In the genomic region with DNA sequence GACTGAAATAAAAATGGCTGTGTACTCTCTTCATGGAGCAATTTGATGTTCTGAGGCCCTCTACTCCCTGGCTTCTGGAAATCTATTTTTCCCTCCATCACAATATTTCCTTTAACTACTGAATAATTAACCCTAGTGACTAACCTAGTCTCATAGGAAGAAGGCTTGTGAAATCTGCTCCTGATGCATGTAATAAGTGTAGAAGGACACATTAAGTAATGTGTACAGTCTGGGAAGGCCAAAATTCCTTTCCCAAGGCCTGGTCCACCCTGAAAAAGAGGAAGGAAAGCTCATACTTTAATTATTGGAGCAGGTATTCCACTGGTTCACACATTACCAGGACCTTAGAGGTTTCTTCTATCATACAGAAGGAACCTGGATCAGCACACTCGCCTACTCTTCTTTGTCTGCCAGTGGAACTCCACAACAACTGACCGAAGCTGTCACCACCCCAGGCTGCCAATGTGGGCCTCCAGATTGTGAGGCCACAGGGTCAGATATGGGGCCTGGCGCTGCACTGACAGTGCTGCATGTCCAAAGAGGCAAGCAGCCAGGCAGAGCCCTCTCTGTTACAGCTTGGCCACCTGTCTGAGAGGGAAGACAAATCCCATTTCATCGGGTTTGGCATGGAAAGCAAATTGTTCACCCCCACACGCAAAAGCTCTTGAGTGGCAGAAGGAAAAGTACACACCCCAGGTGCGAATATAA, we compare ENCODE assay signal across 15 cellular contexts. TPM values are rescaled to one million over a fixed set of nuclear protein-coding genes. Genes with fewer than 3 reads are reported as not detected.
A peak's percentile ranks its signal among the peaks of the same experiment; 100 is the strongest.
DNase-seq lines count a peak whose midpoint lies in the region; ATAC-seq and TF ChIP-seq lines count a peak whose summit lies in the region.
"Had no signal": no experiment of that assay in that cellular context is flagged by ENCODE, and none has a peak within 500 bp of the region (broad histone marks: within the 10 kb centered on the region; RNA-seq: fewer than 3 reads in every experiment).

No MANE protein-coding gene starts in this region.

- WGBS in heart right ventricle, 2 donors, result 37 to 54% methylated on average over 6 of the region's 6 CpGs

- H3K27ac Mint-ChIP-seq in activated CD4-positive, alpha-beta T cell treated with anti-CD3 and anti-CD28 coated beads, Interleukin-2, amount 10 ng/mL, durations not matched to agents 7 days and 5 days, result peak overlapping the region; percentile 11
- peak overlapping the region; percentile 99 for H3K27ac Mint-ChIP-seq in stimulated activated effector memory CD8-positive, alpha-beta T cell treated with anti-CD3 and anti-CD28 coated beads, Interleukin-12 subunit alpha, Interleukin-12 subunit beta, amount 100 ng/mL, for 72 hours

- intact Hi-C loops in heart right ventricle (cut with DNase I), result loop anchor here in 2 of 10 donors (5.0 kb wide), 1 partner anchor 38 kb away; no protein-coding TSS in a partner anchor

- no peak for TF ChIP-seq CTCF in heart right ventricle (IDR thresholded peaks at IDR 0.05)

- peak overlapping the region; percentile 33 for H3K9ac ChIP-seq in adipocyte (ENCODE audit: low read length)

- no peaks in the 10 kb centered on the region for H3K9me3 Mint-ChIP-seq in activated CD4-positive, alpha-beta T cell treated with anti-CD3 and anti-CD28 coated beads, Interleukin-2, amount 10 ng/mL, durations not matched to agents 7 days and 5 days
- H3K9me3 Mint-ChIP-seq in stimulated activated effector memory CD8-positive, alpha-beta T cell treated with anti-CD3 and anti-CD28 coated beads, Interleukin-12 subunit alpha, Interleukin-12 subunit beta, amount 100 ng/mL, for 72 hours, result no peaks in the 10 kb centered on the region

- CTCF ChIA-PET in activated CD4-positive, alpha-beta T cell treated with anti-CD3 and anti-CD28 coated beads, Interleukin-2, amount 10 ng/mL, durations not matched to agents 7 days and 5 days (lab: Charles Lee), result interaction anchor here (0.6 to 2.0 kb wide), 5 partner anchors 11 to 413 kb away, joined by 3 to 7 read pairs (median 4); no protein-coding TSS in a partner anchor

- H3K4me1 Mint-ChIP-seq in activated CD4-positive, alpha-beta T cell treated with anti-CD3 and anti-CD28 coated beads, Interleukin-2, amount 10 ng/mL, durations not matched to agents 7 days and 5 days, result peaks cover 84% of the 10 kb centered on the region
- H3K4me1 Mint-ChIP-seq in stimulated activated effector memory CD8-positive, alpha-beta T cell treated with anti-CD3 and anti-CD28 coated beads, Interleukin-12 subunit alpha, Interleukin-12 subunit beta, amount 100 ng/mL, for 72 hours, result peaks cover 90% of the 10 kb centered on the region

- peak overlapping the region in 9 of 10 donors; percentile 9 to 59 (median 42) for H3K27ac ChIP-seq in heart right ventricle
- H3K27ac ChIP-seq: body of pancreas, HL-60 had no signal

- H3K36me3 Mint-ChIP-seq in activated CD4-positive, alpha-beta T cell treated with anti-CD3 and anti-CD28 coated beads, Interleukin-2, amount 10 ng/mL, durations not matched to agents 7 days and 5 days (ENCODE audit: low read depth), result peaks cover 47% of the 10 kb centered on the region
- H3K36me3 Mint-ChIP-seq in stimulated activated effector memory CD8-positive, alpha-beta T cell treated with anti-CD3 and anti-CD28 coated beads, Interleukin-12 subunit alpha, Interleukin-12 subunit beta, amount 100 ng/mL, for 72 hours, result peaks cover 93% of the 10 kb centered on the region

- H3K9me3 ChIP-seq in adipocyte (ENCODE audit: control insufficient read depth, low read length), result no peaks in the 10 kb centered on the region
- H3K9me3 ChIP-seq in heart right ventricle, result no peaks in the 10 kb centered on the region
- H3K9me3 ChIP-seq: body of pancreas, spleen, tibial nerve had no signal

- peaks cover 47% of the 10 kb centered on the region for H3K4me1 ChIP-seq in adipocyte (ENCODE audit: control insufficient read depth, insufficient read depth, low read length)
- peaks cover 18 to 63% (median 33%) of the 10 kb centered on the region in 9 donors for H3K4me1 ChIP-seq in heart right ventricle

- H3K4me3 Mint-ChIP-seq in activated CD4-positive, alpha-beta T cell treated with anti-CD3 and anti-CD28 coated beads, Interleukin-2, amount 10 ng/mL, durations not matched to agents 7 days and 5 days, result no peak overlapping the region
- H3K4me3 Mint-ChIP-seq in stimulated activated effector memory CD8-positive, alpha-beta T cell treated with anti-CD3 and anti-CD28 coated beads, Interleukin-12 subunit alpha, Interleukin-12 subunit beta, amount 100 ng/mL, for 72 hours, result no peak overlapping the region

- H3K36me3 ChIP-seq in adipocyte (ENCODE audit: control insufficient read depth, insufficient read depth, low read length, severe bottlenecking), result no peaks in the 10 kb centered on the region
- no peaks in the 10 kb centered on the region for H3K36me3 ChIP-seq in heart right ventricle
- H3K36me3 ChIP-seq: spleen, tibial nerve had no signal

- no peaks in the 10 kb centered on the region for H3K27me3 Mint-ChIP-seq in activated CD4-positive, alpha-beta T cell treated with anti-CD3 and anti-CD28 coated beads, Interleukin-2, amount 10 ng/mL, durations not matched to agents 7 days and 5 days

- ATAC-seq in heart right ventricle (peak; percentile 74 to 96 (median 85)), GM18498 (IDR thresholded peaks at IDR 0.05; ENCODE audit: unreplicated experiment) (no peak)
- ATAC-seq in stimulated activated effector memory CD8-positive, alpha-beta T cell treated with anti-CD3 and anti-CD28 coated beads, Interleukin-12 subunit alpha, Interleukin-12 subunit beta, amount 100 ng/mL, for 72 hours, result no peak

- POLR2A ChIA-PET in activated CD4-positive, alpha-beta T cell treated with anti-CD3 and anti-CD28 coated beads, Interleukin-2, amount 10 ng/mL, durations not matched to agents 7 days and 5 days (lab: Charles Lee), result no interaction called here

- no peak for DNase-seq in activated CD4-positive, alpha-beta T cell treated with anti-CD3 and anti-CD28 coated beads, Interleukin-2, amount 10 ng/mL, durations not matched to agents 7 days and 5 days
- no peak for DNase-seq in activated CD4-positive, alpha-beta T cell treated with anti-CD3 and anti-CD28 coated beads, Interleukin-2, amount 50 U/mL, for 48 hours
- DNase-seq in adipocyte (ENCODE audit: low read depth), result no peak
- DNase-seq in heart right ventricle, result peak; percentile 60 to 74
- DNase-seq in stimulated activated effector memory CD8-positive, alpha-beta T cell treated with anti-CD3 and anti-CD28 coated beads, Interleukin-12 subunit alpha, Interleukin-12 subunit beta, amount 100 ng/mL, for 72 hours (ENCODE audit: low spot score in 2 of 2), result no peak
- no peak for DNase-seq in iPS-NIHi11 (ENCODE audit: low spot score)
- no peak for DNase-seq in EL
- DNase-seq: AML-193, body of pancreas, NCI-H2029 treated with DMSO at 0.1 percent for 48 hours, spleen, T1000 had no signal

- H3K27me3 ChIP-seq in adipocyte (replicated peaks; ENCODE audit: control insufficient read depth, insufficient read depth, low read length), result no peaks in the 10 kb centered on the region
- H3K27me3 ChIP-seq in heart right ventricle, result no peaks in the 10 kb centered on the region
- H3K27me3 ChIP-seq: body of pancreas, spleen, tibial nerve had no signal

- H3K4me3 ChIP-seq in adipocyte (ENCODE audit: low read length) (no peak overlapping the region), heart right ventricle (no peak overlapping the region)
- H3K4me3 ChIP-seq: body of pancreas, spleen, tibial nerve had no signal

RNA-seq across cellular contexts. Expression of a gene that starts 54.4 kb away (rescaled TPM):
- 10 to 100 TPM; 30.3 to 34.0 TPM for total RNA-seq in activated CD4-positive, alpha-beta T cell treated with anti-CD3 and anti-CD28 coated beads, Interleukin-2, amount 10 ng/mL, durations not matched to agents 7 days and 5 days
- 10 to 100 TPM in 4 of 10 donors, 1 to 10 TPM in 6; 8.0 to 16.1 (median 9.8) TPM for total RNA-seq in heart right ventricle
- 10 to 100 TPM in 1 of 2 donors, 1 to 10 TPM in 1; 8.4 to 37.0 TPM for polyA plus RNA-seq in heart right ventricle

Comparison
In these comparisons a context has a peak if more than half of its experiments do, and no peak if none do; other contexts are left out.
1. DNase-seq: peak in heart right ventricle (2 of 2); none in activated CD4-positive, alpha-beta T cell treated with anti-CD3 and anti-CD28 coated beads, Interleukin-2, amount 10 ng/mL, durations not matched to agents 7 days and 5 days (single experiment), activated CD4-positive, alpha-beta T cell treated with anti-CD3 and anti-CD28 coated beads, Interleukin-2, amount 50 U/mL, for 48 hours (0 of 2), adipocyte (single experiment), stimulated activated effector memory CD8-positive, alpha-beta T cell treated with anti-CD3 and anti-CD28 coated beads, Interleukin-12 subunit alpha, Interleukin-12 subunit beta, amount 100 ng/mL, for 72 hours (0 of 2), iPS-NIHi11 (single experiment) and EL (single experiment).
2. ATAC-seq: peak in heart right ventricle (8 of 8); none in stimulated activated effector memory CD8-positive, alpha-beta T cell treated with anti-CD3 and anti-CD28 coated beads, Interleukin-12 subunit alpha, Interleukin-12 subunit beta, amount 100 ng/mL, for 72 hours (single experiment) and GM18498 (single experiment).